In the genomic region with DNA sequence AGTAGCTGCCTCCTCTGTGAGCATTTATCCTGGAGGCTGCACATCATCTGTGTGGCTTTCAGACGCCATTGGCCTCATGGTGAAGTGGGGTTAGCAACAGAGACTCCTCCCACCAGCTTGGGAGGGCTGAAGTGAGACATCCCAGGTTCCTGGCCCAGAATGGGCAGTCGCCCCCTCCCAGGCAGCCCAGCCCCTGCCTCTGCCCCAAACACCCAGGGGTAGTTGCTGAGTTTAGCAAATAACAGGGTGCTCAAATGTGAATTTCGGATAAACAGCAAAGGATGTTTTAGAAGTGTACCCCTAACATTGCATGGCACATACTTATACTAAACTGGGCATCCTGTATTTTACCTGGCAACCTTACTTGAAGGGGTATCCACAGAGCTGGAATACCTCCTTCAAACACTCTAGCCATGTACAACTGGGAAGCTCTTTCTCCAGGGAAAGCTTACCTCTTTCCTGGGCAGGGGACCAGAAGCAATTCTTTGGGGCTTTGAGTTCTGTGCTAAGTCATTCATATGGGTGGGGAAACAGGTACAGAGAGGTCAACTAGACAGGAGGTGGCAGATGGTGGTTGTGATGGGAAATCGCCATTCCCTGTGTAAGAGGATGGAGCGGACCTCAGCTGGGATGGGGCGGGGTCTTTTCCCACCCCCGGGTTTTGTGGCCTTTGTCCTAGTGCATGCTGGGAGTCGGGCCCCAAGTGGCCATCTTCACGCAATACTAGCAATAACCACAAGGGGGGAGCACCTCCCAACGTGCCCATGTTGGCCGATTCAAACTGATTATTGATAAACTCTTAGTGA, we compare ENCODE assay signal across 9 cellular contexts. TPM values are rescaled to one million over a fixed set of nuclear protein-coding genes. Genes with fewer than 3 reads are reported as not detected.
A peak's percentile ranks its signal among the peaks of the same experiment; 100 is the strongest.
DNase-seq lines count a peak whose midpoint lies in the region; ATAC-seq and TF ChIP-seq lines count a peak whose summit lies in the region.
"Had no signal": no experiment of that assay in that cellular context is flagged by ENCODE, and none has a peak within 500 bp of the region (broad histone marks: within the 10 kb centered on the region; RNA-seq: fewer than 3 reads in every experiment).

No MANE protein-coding gene starts in this region.

- H3K27me3 Mint-ChIP-seq in CD8-positive, alpha-beta memory T cell: peaks cover 49 to 83% of the 10 kb centered on the region in 2 donors

- peak overlapping the region in 4 of 8 donors; percentile 26 to 55 (median 42) for H3K27ac Mint-ChIP-seq in CD8-positive, alpha-beta memory T cell

- CTCF ChIA-PET in CD8-positive, alpha-beta memory T cell (lab: Charles Lee): interaction anchor here (0.8 to 2.0 kb wide), 7 partner anchors 8 to 157 kb away, joined by 3 to 11 read pairs (median 3); partner anchors contain the start of gene MTFP1
- CTCF ChIA-PET in HEK293 (lab: Yijun Ruan, JAX): interaction anchor here (0.6 to 6.3 kb wide), 27 partner anchors 8 to 313 kb away, joined by 3 to 59 read pairs (median 6); partner anchors contain the start of genes MTFP1 and SEC14L3

- H3K36me3 ChIP-seq in CD8-positive, alpha-beta memory T cell (ENCODE audit: insufficient read depth, low read length): no peaks in the 10 kb centered on the region
- no peaks in the 10 kb centered on the region for H3K36me3 ChIP-seq in HEK293 (ENCODE audit: control insufficient read depth in 2 of 2, insufficient read depth in 1 of 2, low read length in 2 of 2)

- POLR2A ChIA-PET in CD8-positive, alpha-beta memory T cell (lab: Charles Lee): interaction anchor here (1.2 kb wide), 1 partner anchor 21 kb away, joined by 5 read pairs; no protein-coding TSS in a partner anchor
- POLR2A ChIA-PET in HEK293 (lab: Yijun Ruan, JAX): interaction anchor here (0.5 to 2.5 kb wide), 4 partner anchors 15 to 114 kb away, joined by 3 to 17 read pairs (median 5); partner anchors contain the start of gene MTFP1

- peaks cover 11% of the 10 kb centered on the region for H3K4me1 ChIP-seq in CD8-positive, alpha-beta memory T cell (ENCODE audit: insufficient read depth, low read length)
- no peaks in the 10 kb centered on the region for H3K4me1 ChIP-seq in HEK293 (ENCODE audit: control insufficient read depth, insufficient read depth, low read length)

- 0 out of 2 replicates have a peak, but pooled peaks have one; percentile 44 for TF ChIP-seq CTCF in HEK293 (tag by site-specific recombination; IDR thresholded peaks at IDR 0.05)

- no peaks in the 10 kb centered on the region for H3K9me3 ChIP-seq in CD8-positive, alpha-beta memory T cell (ENCODE audit: low read length)
- no peaks in the 10 kb centered on the region for H3K9me3 ChIP-seq in HEK293 (ENCODE audit: control insufficient read depth, insufficient read depth, low read depth, low read length)

- no peaks in the 10 kb centered on the region for H3K27me3 ChIP-seq in CD8-positive, alpha-beta memory T cell (ENCODE audit: insufficient read depth, low read length, poor library complexity, severe bottlenecking)

- peaks cover 0 to 14% (median 10%) of the 10 kb centered on the region in 5 donors for H3K9me3 Mint-ChIP-seq in CD8-positive, alpha-beta memory T cell

- H3K4me3 Mint-ChIP-seq in CD8-positive, alpha-beta memory T cell: peak overlapping the region in 1 of 7 donors; percentile 39

- H3K4me3 ChIP-seq in CD8-positive, alpha-beta memory T cell (ENCODE audit: low read length): no peak overlapping the region
- H3K4me3 ChIP-seq in HEK293 (ENCODE audit: low read depth, low read length): peak overlapping the region; percentile 10

- H3K4me1 Mint-ChIP-seq in CD8-positive, alpha-beta memory T cell: peaks cover 14 to 30% (median 20%) of the 10 kb centered on the region in 3 donors

- H3K27ac ChIP-seq in CD8-positive, alpha-beta memory T cell (ENCODE audit: low read depth, low read length): no peak overlapping the region
- H3K27ac ChIP-seq in HEK293 (ENCODE audit: extremely low read depth, low read depth, low read length): no peak overlapping the region

- H3K36me3 Mint-ChIP-seq in CD8-positive, alpha-beta memory T cell: peaks cover 0 to 1% (median 0%) of the 10 kb centered on the region in 3 donors

- no peak for ATAC-seq in HG03139 (IDR thresholded peaks at IDR 0.05; ENCODE audit: unreplicated experiment)
- no peak for ATAC-seq in HG03378 (IDR thresholded peaks at IDR 0.05; ENCODE audit: unreplicated experiment)

- DNase-seq in CD8-positive, alpha-beta memory T cell: peak in 3 of 5 donors; percentile 24 to 59 (median 39)
- peak; percentile 20 for DNase-seq in NCI-H774 (lab: John Stamatoyannopoulos, UW)
- DNase-seq in activated T-cell treated with anti-CD3 and anti-CD28 coated beads for 4 hours: peak; percentile 20
- DNase-seq in fibroblast of peridontal ligament (ENCODE audit: extremely low read depth): peak; percentile 46
- DNase-seq in nucleus accumbens (lab: John Stamatoyannopoulos, UW): peak in 43 of 56 donors; percentile 3 to 70 (median 33)

TF ChIP-seq in HEK293, 187 proteins besides CTCF, POLR2A, EP300 and RAD21 (continues in another document):
- TF ChIP-seq ZNF560 (tag by site-specific recombination; IDR thresholded peaks at IDR 0.05; ENCODE audit: borderline replicate concordance) (no peak), BCL11A (tag by site-specific recombination; IDR thresholded peaks at IDR 0.05; ENCODE audit: low read depth) (no peak), ZNF600 (tag by site-specific recombination; IDR thresholded peaks at IDR 0.05) (no peak), ZXDB (tag by site-specific recombination; IDR thresholded peaks at IDR 0.05) (peak; percentile 42; the same call in 1 of the 2 replicates), SALL2 (tag by site-specific recombination; IDR thresholded peaks at IDR 0.05; ENCODE audit: borderline replicate concordance) (no peak), ZNF596 (tag by site-specific recombination; IDR thresholded peaks at IDR 0.05) (no peak), YY2 (tag by site-specific recombination; IDR thresholded peaks at IDR 0.05) (no peak), ZNF521 (tag by site-specific recombination; IDR thresholded peaks at IDR 0.05) (no peak), EGR2 (tag by site-specific recombination; IDR thresholded peaks at IDR 0.05; ENCODE audit: low read depth) (0 out of 2 replicates have a peak, but pooled peaks have one; percentile 44), ZNF660 (tag by site-specific recombination; IDR thresholded peaks at IDR 0.05) (peak; percentile 46), ZNF585B (tag by site-specific recombination; IDR thresholded peaks at IDR 0.05) (no peak), TRIM28 (IDR thresholded peaks at IDR 0.05; ENCODE audit: borderline replicate concordance, low read length) (0 out of 2 replicates have a peak, but pooled peaks have one; percentile 11), ZNF610 (tag by site-specific recombination; IDR thresholded peaks at IDR 0.05; ENCODE audit: borderline replicate concordance) (no peak), PRDM10 (tag by site-specific recombination; IDR thresholded peaks at IDR 0.05) (peak; percentile 95), ZNF324 (tag by site-specific recombination; IDR thresholded peaks at IDR 0.05) (no peak), ZSCAN23 (tag by site-specific recombination; IDR thresholded peaks at IDR 0.05) (no peak), FEZF1 (tag by site-specific recombination; IDR thresholded peaks at IDR 0.05) (no peak), ZNF239 (tag by site-specific recombination; IDR thresholded peaks at IDR 0.05) (no peak)
- TF ChIP-seq, protein P1, sequence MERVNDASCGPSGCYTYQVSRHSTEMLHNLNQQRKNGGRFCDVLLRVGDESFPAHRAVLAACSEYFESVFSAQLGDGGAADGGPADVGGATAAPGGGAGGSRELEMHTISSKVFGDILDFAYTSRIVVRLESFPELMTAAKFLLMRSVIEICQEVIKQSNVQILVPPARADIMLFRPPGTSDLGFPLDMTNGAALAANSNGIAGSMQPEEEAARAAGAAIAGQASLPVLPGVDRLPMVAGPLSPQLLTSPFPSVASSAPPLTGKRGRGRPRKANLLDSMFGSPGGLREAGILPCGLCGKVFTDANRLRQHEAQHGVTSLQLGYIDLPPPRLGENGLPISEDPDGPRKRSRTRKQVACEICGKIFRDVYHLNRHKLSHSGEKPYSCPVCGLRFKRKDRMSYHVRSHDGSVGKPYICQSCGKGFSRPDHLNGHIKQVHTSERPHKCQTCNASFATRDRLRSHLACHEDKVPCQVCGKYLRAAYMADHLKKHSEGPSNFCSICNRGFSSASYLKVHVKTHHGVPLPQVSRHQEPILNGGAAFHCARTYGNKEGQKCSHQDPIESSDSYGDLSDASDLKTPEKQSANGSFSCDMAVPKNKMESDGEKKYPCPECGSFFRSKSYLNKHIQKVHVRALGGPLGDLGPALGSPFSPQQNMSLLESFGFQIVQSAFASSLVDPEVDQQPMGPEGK (tag by site-specific recombination; IDR thresholded peaks at IDR 0.05): peak; percentile 76

RNA-seq across cellular contexts. Expression of gene MTFP1, which starts 19.3 kb away (rescaled TPM):
- total RNA-seq in CD8-positive, alpha-beta memory T cell: 100 to 1,000 TPM; 104 to 110 TPM
- polyA plus RNA-seq in CD8-positive, alpha-beta memory T cell: 43.1 TPM

RNA-seq across cellular contexts. Expression of gene SEC14L3, which starts 27.0 kb away (rescaled TPM):
- total RNA-seq in CD8-positive, alpha-beta memory T cell: not detected
- not detected for polyA plus RNA-seq in CD8-positive, alpha-beta memory T cell
- total RNA-seq: T-helper 2 cell treated with Interferon-gamma antibody and Interleukin-4, amounts not matched to agents 100 ng/mL and 5 ng/mL, for 36 hours had no signal

RNA-seq across cellular contexts. Expression of gene SEC14L2, which starts 48.0 kb away (rescaled TPM):
- 1 to 10 TPM; 4.4 to 4.9 TPM for total RNA-seq in CD8-positive, alpha-beta memory T cell
- 4.6 TPM for polyA plus RNA-seq in CD8-positive, alpha-beta memory T cell

RNA-seq across cellular contexts. Expression of gene RNF215, which starts 57.6 kb away (rescaled TPM):
- total RNA-seq in CD8-positive, alpha-beta memory T cell: 1 to 10 TPM; 6.3 to 7.9 TPM
- 0.22 TPM for polyA plus RNA-seq in CD8-positive, alpha-beta memory T cell
